In genomic region chr7:120950539-120951308, GRCh38 we compare ENCODE assay signal across 8 cellular contexts. TPM values are rescaled to one million over a fixed set of nuclear protein-coding genes. Genes with fewer than 3 reads are reported as not detected.
DNase-seq lines count a peak whose midpoint lies in the region; ATAC-seq lines count a peak whose summit lies in the region.

TSS of gene ING3 (plus strand) at chr7:120950777. CDS start at chr7:120950897, 120 bp downstream.

- peak within 1 kb of the TSS; percentile 70 for H3K4me3 ChIP-seq in effector memory CD4-positive, alpha-beta T cell (ENCODE audit: insufficient read depth, low read depth, low read length, poor library complexity, severe bottlenecking)

- no peaks in the 10 kb centered on the region for H3K27me3 ChIP-seq in effector memory CD4-positive, alpha-beta T cell (replicated peaks; ENCODE audit: control insufficient read depth, insufficient read depth, low read length, poor library complexity, severe bottlenecking)

- H3K27ac ChIP-seq in effector memory CD4-positive, alpha-beta T cell (ENCODE audit: insufficient read depth, low read length, poor library complexity, severe bottlenecking): peak within 1 kb of the TSS; percentile 99

- H3K4me1 ChIP-seq in effector memory CD4-positive, alpha-beta T cell (ENCODE audit: control insufficient read depth, insufficient read depth, low read length, poor library complexity, severe bottlenecking): no peaks in the 10 kb centered on the region

- H3K9me3 ChIP-seq in effector memory CD4-positive, alpha-beta T cell (ENCODE audit: control insufficient read depth, low read length): no peaks in the 10 kb centered on the region

- H3K36me3 ChIP-seq in effector memory CD4-positive, alpha-beta T cell (ENCODE audit: control insufficient read depth, insufficient read depth, low read length): peaks cover 19% of the 10 kb centered on the region

- peak; percentile 96 for ATAC-seq in GM21360 (IDR thresholded peaks at IDR 0.05; ENCODE audit: unreplicated experiment)

- DNase-seq in COLO668 (lab: John Stamatoyannopoulos, UW; ENCODE audit: unreplicated experiment): peak; percentile 96
- peak; percentile 98 for DNase-seq in HT1080 (ENCODE audit: low read depth)
- peak; percentile 80 for DNase-seq in NOMO-1 treated with DMSO at 0.1 percent for 48 hours (lab: John Stamatoyannopoulos, UW; ENCODE audit: unreplicated experiment)
- DNase-seq in activated CD8-positive, alpha-beta memory T cell treated with anti-CD3 and anti-CD28 coated beads for 4 hours (ENCODE audit: low read depth in 2 of 2): peak; percentile 96
- DNase-seq in effector memory CD4-positive, alpha-beta T cell: peak; percentile 97 to 99 (median 98)
- DNase-seq in lung microvascular endothelial cell (ENCODE audit: low read depth in 2 of 2): peak; percentile 99
- peak; percentile 89 to 95 (median 94) for DNase-seq in stimulated activated CD4-positive, alpha-beta T cell treated with anti-CD3 and anti-CD28 coated beads, TNF-alpha, amount 100 ng/mL, for 48 hours (ENCODE audit: low read depth in 3 of 3)

RNA-seq across cellular contexts. Expression of gene ING3, which starts in this region (rescaled TPM):
- total RNA-seq in HT1080 (2014; rRNA removed; shearing (Covaris generic)): 16.5 and 17.4 TPM in 2 replicates
- 17.2 and 19.7 TPM in 2 replicates for polyA plus RNA-seq in HT1080 (2015; cell fraction: cytosol; rRNA removed)
- 24.9 and 29.1 TPM in 2 replicates for polyA plus RNA-seq in HT1080 (2015; cell fraction: nucleus; rRNA removed)
- 13.9 and 24.2 TPM in 2 replicates for total RNA-seq in lung microvascular endothelial cell

Comparison
In these comparisons a context has a peak if more than half of its experiments do, and no peak if none do; other contexts are left out.
1. Peak in every context shown above with its lines: DNase-seq, ATAC-seq, H3K4me3 ChIP-seq and H3K27ac ChIP-seq.